24 cellular contexts compared by ENCODE assay signal in genomic region chr5:137808503-137809135, GRCh38. TPM values are rescaled to one million over a fixed set of nuclear protein-coding genes. Genes with fewer than 3 reads are reported as not detected.
DNase-seq lines count a peak whose midpoint lies in the region; ATAC-seq and TF ChIP-seq lines count a peak whose summit lies in the region.
"Had no signal": no experiment of that assay in that cellular context is flagged by ENCODE, and none has a peak within 500 bp of the region (broad histone marks: within the 10 kb centered on the region; RNA-seq: fewer than 3 reads in every experiment).

No MANE protein-coding gene starts in this region.

- H3K27me3 ChIP-seq in adrenal gland (no peaks in the 10 kb centered on the region), trophoblast cell (ENCODE audit: insufficient read depth, low read length) (no peaks in the 10 kb centered on the region)
- H3K27me3 ChIP-seq: BE2C, gastroesophageal sphincter, transverse colon had no signal

- no peak overlapping the region for H3K4me3 Mint-ChIP-seq in activated T-cell treated with anti-CD3 and anti-CD28 coated beads, Interleukin-2, amount 50 U/mL, for 24 hours
- no peak overlapping the region for H3K4me3 Mint-ChIP-seq in glutamatergic neuron (ENCODE audit: unreplicated experiment)
- H3K4me3 Mint-ChIP-seq: activated naive CD8-positive, alpha-beta T cell treated with anti-CD3 and anti-CD28 coated beads for 36 hours; activated T-helper 1 cell treated with anti-CD3 and anti-CD28 coated beads, Interleukin-12 subunit alpha, Interleukin-12 subunit beta, Interleukin-2, Interleukin-4 antibody, amounts not matched to agents 30 ng/mL and 10 ng/mL and 1 ng/mL, durations not matched to agents 14 hours and 24 hours and 36 hours; brain had no signal

- H3K79me1 ChIP-seq in trophoblast cell (ENCODE audit: low read length), result no peaks in the 10 kb centered on the region

- no peak for TF ChIP-seq POLR2A in adrenal gland (IDR thresholded peaks at IDR 0.05)

- ATAC-seq in activated naive CD4-positive, alpha-beta T cell treated with anti-CD3 and anti-CD28 coated beads, Interleukin-2, amount 50 U/mL, for 72 hours, result no peak
- ATAC-seq: activated CD4-positive, CD25-positive, alpha-beta regulatory T cell treated with anti-CD3 and anti-CD28 coated beads, Interleukin-2, amount 50 U/mL, for 24 hours; gastroesophageal sphincter; PC-3 had no signal

- no peak overlapping the region for H2BK5ac ChIP-seq in trophoblast cell (ENCODE audit: low read depth, low read length, poor library complexity)

- no peak overlapping the region for H2AK5ac ChIP-seq in trophoblast cell (ENCODE audit: low read length)

- H2BK120ac ChIP-seq in trophoblast cell (ENCODE audit: insufficient read depth, low read length, poor library complexity), result no peak overlapping the region

- H3K79me2 ChIP-seq in trophoblast cell (ENCODE audit: control insufficient read depth, insufficient read depth, low read length, poor library complexity), result no peaks in the 10 kb centered on the region

- no peaks in the 10 kb centered on the region for H3K36me3 ChIP-seq in adrenal gland (replicated peaks in 1 of 2)
- no peaks in the 10 kb centered on the region for H3K36me3 ChIP-seq in trophoblast cell (ENCODE audit: control insufficient read depth in 1 of 2, insufficient read depth in 2 of 2, low read length in 2 of 2)
- H3K36me3 ChIP-seq: BE2C, gastroesophageal sphincter, transverse colon had no signal

- H3K4me3 ChIP-seq in adrenal gland (no peak overlapping the region), trophoblast cell (ENCODE audit: low read depth, low read length) (no peak overlapping the region)
- H3K4me3 ChIP-seq: gastroesophageal sphincter, lung, transverse colon had no signal

- peaks cover 0 to 8% of the 10 kb centered on the region in 2 donors for H3K4me1 ChIP-seq in adrenal gland (replicated peaks in 1 of 2)
- H3K4me1 ChIP-seq in trophoblast cell (ENCODE audit: control insufficient read depth in 1 of 2, insufficient read depth in 2 of 2, low read length in 2 of 2), result no peaks in the 10 kb centered on the region

- H3K27me3 Mint-ChIP-seq in activated T-cell treated with anti-CD3 and anti-CD28 coated beads, Interleukin-2, amount 50 U/mL, for 24 hours, result no peaks in the 10 kb centered on the region
- H3K27me3 Mint-ChIP-seq in glutamatergic neuron (ENCODE audit: unreplicated experiment), result no peaks in the 10 kb centered on the region
- H3K27me3 Mint-ChIP-seq: activated naive CD8-positive, alpha-beta T cell treated with anti-CD3 and anti-CD28 coated beads for 36 hours; brain had no signal

- no peak overlapping the region for H3K9ac ChIP-seq in trophoblast cell (ENCODE audit: low read length)

- no peak overlapping the region for H3K14ac ChIP-seq in trophoblast cell (ENCODE audit: low read length)

- H2BK12ac ChIP-seq in trophoblast cell (ENCODE audit: low read length), result no peak overlapping the region

- no peak overlapping the region for H4K91ac ChIP-seq in trophoblast cell (ENCODE audit: low read depth, low read length)

- intact Hi-C loops in adrenal gland (cut with DNase I), result no loop called here

- no peaks in the 10 kb centered on the region for H3K9me3 ChIP-seq in adrenal gland (replicated peaks in 1 of 3)
- H3K9me3 ChIP-seq in trophoblast cell (ENCODE audit: insufficient read depth, low read depth, low read length), result no peaks in the 10 kb centered on the region
- H3K9me3 ChIP-seq: BE2C, gastroesophageal sphincter, transverse colon had no signal

- H3K4me2 ChIP-seq in trophoblast cell (ENCODE audit: low read length), result no peak overlapping the region

- peak; percentile 45 for DNase-seq in HT1080 (ENCODE audit: low read depth)
- peak; percentile 32 to 64 (median 62) for DNase-seq in adrenal gland
- peak; percentile 39 for DNase-seq in glomerular visceral epithelial cell (ENCODE audit: extremely low spot score)
- peak; percentile 4 to 62 for DNase-seq in trophoblast cell
- DNase-seq in activated T-cell treated with anti-CD3 and anti-CD28 coated beads, Interleukin-2, amount 50 U/mL, for 24 hours, result no peak
- no peak for DNase-seq in activated naive CD4-positive, alpha-beta T cell treated with anti-CD3 and anti-CD28 coated beads, Interleukin-2, amount 50 U/mL, for 72 hours (ENCODE audit: low spot score in 2 of 2)
- DNase-seq in glutamatergic neuron, result no peak
- DNase-seq: activated naive CD8-positive, alpha-beta T cell treated with anti-CD3 and anti-CD28 coated beads for 36 hours; BE2C; Kasumi-1; NCI-H1417; NCI-H774; PC-3; stimulated activated CD4-positive, alpha-beta T cell treated with anti-CD3 and anti-CD28 coated beads, Interleukin-1b, Interleukin-23, amount 100 ng/mL, for 48 hours; stimulated activated naive CD4-positive, alpha-beta T cell treated with Interleukin-2 at 50 U/mL for 16 hours; T1000; transverse colon had no signal

- no peak overlapping the region for H3K27ac Mint-ChIP-seq in activated T-cell treated with anti-CD3 and anti-CD28 coated beads, Interleukin-2, amount 50 U/mL, for 24 hours
- H3K27ac Mint-ChIP-seq in activated naive CD4-positive, alpha-beta T cell treated with anti-CD3 and anti-CD28 coated beads, Interleukin-2, amount 50 U/mL, for 72 hours, result no peak overlapping the region
- no peak overlapping the region for H3K27ac Mint-ChIP-seq in glutamatergic neuron (ENCODE audit: unreplicated experiment)
- H3K27ac Mint-ChIP-seq: activated naive CD8-positive, alpha-beta T cell treated with anti-CD3 and anti-CD28 coated beads for 36 hours; activated T-helper 1 cell treated with anti-CD3 and anti-CD28 coated beads, Interleukin-12 subunit alpha, Interleukin-12 subunit beta, Interleukin-2, Interleukin-4 antibody, amounts not matched to agents 30 ng/mL and 10 ng/mL and 1 ng/mL, durations not matched to agents 14 hours and 24 hours and 36 hours; brain had no signal

- WGBS in adrenal gland, 4 donors, result 56 to 66% (median 59%) methylated on average over 9 of the region's 9 CpGs
- WGBS in trophoblast cell (ENCODE audit: extremely low coverage, insufficient coverage, insufficient read length), result no CpG with 5 or more reads among the region's 9 CpGs

- H3K9me3 Mint-ChIP-seq in activated T-cell treated with anti-CD3 and anti-CD28 coated beads, Interleukin-2, amount 50 U/mL, for 24 hours, result peaks cover 4% of the 10 kb centered on the region
- H3K9me3 Mint-ChIP-seq in activated naive CD4-positive, alpha-beta T cell treated with anti-CD3 and anti-CD28 coated beads, Interleukin-2, amount 50 U/mL, for 72 hours, result peaks cover 0 to 6% of the 10 kb centered on the region in 2 donors
- no peaks in the 10 kb centered on the region for H3K9me3 Mint-ChIP-seq in glutamatergic neuron (ENCODE audit: unreplicated experiment)
- H3K9me3 Mint-ChIP-seq: activated T-helper 1 cell treated with anti-CD3 and anti-CD28 coated beads, Interleukin-12 subunit alpha, Interleukin-12 subunit beta, Interleukin-2, Interleukin-4 antibody, amounts not matched to agents 30 ng/mL and 10 ng/mL and 1 ng/mL, durations not matched to agents 14 hours and 24 hours and 36 hours; brain had no signal

- no peak overlapping the region for H4K8ac ChIP-seq in trophoblast cell (ENCODE audit: low read depth, low read length)

- TF ChIP-seq CTCF in adrenal gland (IDR thresholded peaks at IDR 0.05), result no peak
- TF ChIP-seq CTCF in glutamatergic neuron (IDR thresholded peaks at IDR 0.05; ENCODE audit: partially characterized antibody, unreplicated experiment), result no peak

- H3K27ac ChIP-seq in adrenal gland, result no peak overlapping the region
- no peak overlapping the region for H3K27ac ChIP-seq in trophoblast cell (ENCODE audit: low read depth, low read length)
- H3K27ac ChIP-seq: gastroesophageal sphincter, transverse colon had no signal

- no peak overlapping the region for H2AFZ ChIP-seq in trophoblast cell (ENCODE audit: insufficient read depth, low read length, poor library complexity)

- H3K4ac ChIP-seq in trophoblast cell (ENCODE audit: low read depth, low read length), result no peak overlapping the region

- H3K23ac ChIP-seq in trophoblast cell (ENCODE audit: low read length), result no peak overlapping the region

- H4K12ac ChIP-seq in trophoblast cell (ENCODE audit: low read depth, low read length), result no peak overlapping the region

- peaks cover 2% of the 10 kb centered on the region for H3K36me3 Mint-ChIP-seq in activated T-cell treated with anti-CD3 and anti-CD28 coated beads, Interleukin-2, amount 50 U/mL, for 24 hours (ENCODE audit: low read depth)
- peaks cover 8 to 11% of the 10 kb centered on the region in 2 donors for H3K36me3 Mint-ChIP-seq in activated naive CD4-positive, alpha-beta T cell treated with anti-CD3 and anti-CD28 coated beads, Interleukin-2, amount 50 U/mL, for 72 hours
- peaks cover 7% of the 10 kb centered on the region for H3K36me3 Mint-ChIP-seq in glutamatergic neuron (ENCODE audit: unreplicated experiment)
- H3K36me3 Mint-ChIP-seq: brain had no signal

- H3K4me1 Mint-ChIP-seq in activated T-cell treated with anti-CD3 and anti-CD28 coated beads, Interleukin-2, amount 50 U/mL, for 24 hours (ENCODE audit: low read depth), result no peaks in the 10 kb centered on the region
- H3K4me1 Mint-ChIP-seq in glutamatergic neuron (ENCODE audit: low read depth, unreplicated experiment), result no peaks in the 10 kb centered on the region
- H3K4me1 Mint-ChIP-seq: activated naive CD8-positive, alpha-beta T cell treated with anti-CD3 and anti-CD28 coated beads for 36 hours had no signal

- no peak overlapping the region for H3K18ac ChIP-seq in trophoblast cell (ENCODE audit: low read length)

RNA-seq across cellular contexts. Expression of gene HNRNPA0, which starts 54.5 kb away (rescaled TPM):
- 12.2 and 21.3 TPM in 2 replicates for total RNA-seq in HT1080 (2014; rRNA removed; shearing (Covaris generic))
- polyA plus RNA-seq in HT1080 (2015; cell fraction: cytosol; rRNA removed), result 38.7 and 40.0 TPM in 2 replicates
- polyA plus RNA-seq in HT1080 (2015; cell fraction: nucleus; rRNA removed), result 30.1 and 32.8 TPM in 2 replicates
- total RNA-seq in adrenal gland (10 to 100 TPM in 7 of 8 donors, 1 to 10 TPM in 1; 8.9 to 45.5 (median 21.8) TPM), glutamatergic neuron (ENCODE audit: unreplicated experiment) (65.2 TPM)
- polyA plus RNA-seq in adrenal gland, result 10 to 100 TPM; 16.9 to 19.8 (median 19.1) TPM
- polyA plus RNA-seq in trophoblast cell (2013), result 38.9 and 40.9 TPM in 2 replicates
- 10 to 100 TPM; 29.0 to 53.9 TPM for total RNA-seq in activated naive CD4-positive, alpha-beta T cell treated with anti-CD3 and anti-CD28 coated beads, Interleukin-2, amount 50 U/mL, for 72 hours

RNA-seq across cellular contexts. Expression of gene MYOT, which starts 59.0 kb away (rescaled TPM):
- total RNA-seq in HT1080 (2014; rRNA removed; shearing (Covaris generic)), result not detected in 2 replicates
- 0.07 and 0.71 TPM in 2 replicates for polyA plus RNA-seq in HT1080 (2015; cell fraction: cytosol; rRNA removed)
- polyA plus RNA-seq in HT1080 (2015; cell fraction: nucleus; rRNA removed), result 0.20 and 1.7 TPM in 2 replicates
- total RNA-seq in adrenal gland (1 to 10 TPM in 2 of 8 donors, under 1 TPM in 5, not detected in 1; 0.39 to 5.3 (median 0.86) TPM), glutamatergic neuron (ENCODE audit: unreplicated experiment) (not detected)
- polyA plus RNA-seq in adrenal gland, result 1 to 10 TPM; 2.9 to 7.8 (median 3.7) TPM
- polyA plus RNA-seq in trophoblast cell (2013), result not detected in 2 replicates
- total RNA-seq in activated naive CD4-positive, alpha-beta T cell treated with anti-CD3 and anti-CD28 coated beads, Interleukin-2, amount 50 U/mL, for 72 hours, result not detected
- total RNA-seq: activated CD8-positive, alpha-beta memory T cell treated with anti-CD3 and anti-CD28 coated beads for 36 hours; activated naive CD8-positive, alpha-beta T cell treated with anti-CD3 and anti-CD28 coated beads for 36 hours; activated T-helper 1 cell treated with anti-CD3 and anti-CD28 coated beads, Interleukin-12 subunit alpha, Interleukin-12 subunit beta, Interleukin-2, Interleukin-4 antibody, amounts not matched to agents 30 ng/mL and 10 ng/mL and 1 ng/mL, durations not matched to agents 14 hours and 24 hours and 36 hours; HT-29; PC-3 had no signal

Comparison
In these comparisons a context has a peak if more than half of its experiments do, and no peak if none do; other contexts are left out.
1. DNase-seq: peak in HT1080 (single experiment), adrenal gland (7 of 7), glomerular visceral epithelial cell (single experiment) and trophoblast cell (2 of 2); none in activated T-cell treated with anti-CD3 and anti-CD28 coated beads, Interleukin-2, amount 50 U/mL, for 24 hours (single experiment), activated naive CD4-positive, alpha-beta T cell treated with anti-CD3 and anti-CD28 coated beads, Interleukin-2, amount 50 U/mL, for 72 hours (0 of 2) and glutamatergic neuron (single experiment).